9 cellular contexts compared by ENCODE assay signal in genomic region chr2:3959372-3959771, GRCh38.
DNase-seq lines count a peak whose midpoint lies in the region; ATAC-seq, FAIRE-seq and TF ChIP-seq lines count a peak whose summit lies in the region.
"Had no signal": no experiment of that assay in that cellular context is flagged by ENCODE, and none has a peak within 500 bp of the region (broad histone marks: within the 10 kb centered on the region; RNA-seq: fewer than 3 reads in every experiment).

No MANE protein-coding gene starts in this region.

- TF ChIP-seq POLR2A in A549 (IDR thresholded peaks at IDR 0.05; ENCODE audit: low read length) (no peak), HepG2 (IDR thresholded peaks at IDR 0.05; ENCODE audit: insufficient read depth in 1 of 2, low read depth in 2 of 2, low read length in 2 of 2) (no peak)

- CTCF ChIA-PET in A549 (lab: Yijun Ruan, JAX) = interaction anchor here (0.6 to 2.7 kb wide), 37 partner anchors 10 to 1696 kb away, joined by 3 to 18 read pairs (median 4); no protein-coding TSS in a partner anchor
- CTCF ChIA-PET in HepG2 (lab: Yijun Ruan, JAX; ENCODE audit: low intra/inter-chr PET ratio, low total read pairs) = interaction anchor here (1.2 to 1.9 kb wide), 3 partner anchors 95 to 1406 kb away, joined by 5 to 15 read pairs (median 14); no protein-coding TSS in a partner anchor

- peaks cover 3 to 17% of the 10 kb centered on the region in 2 experiments; a peak in 4 of 5 replicates for H3K27me3 ChIP-seq in HepG2 (ENCODE audit: control insufficient read depth in 1 of 2, insufficient read depth in 2 of 2, low read length in 2 of 2)

- H3K27ac ChIP-seq in A549 = no peak overlapping the region
- no peak overlapping the region for H3K27ac ChIP-seq in HepG2 (ENCODE audit: extremely low read length, insufficient read depth, low read length)

- no peak overlapping the region for H3K4me3 Mint-ChIP-seq in effector memory CD8-positive, alpha-beta T cell
- H3K4me3 Mint-ChIP-seq: stimulated activated naive CD8-positive, alpha-beta T cell treated with anti-CD3 and anti-CD28 coated beads, Interleukin-15, Interleukin-2, amounts not matched to agents 100 ng/mL and 50 ng/mL, for 24 hours had no signal

- DNase-seq in A549 (ENCODE audit: low read depth in 1 of 2, low spot score in 1 of 2) = peak; percentile 40 to 46
- DNase-seq in NCI-H1930 (lab: John Stamatoyannopoulos, UW) = peak; percentile 18 to 19
- peak; percentile 35 for DNase-seq in astrocyte of the spinal cord (ENCODE audit: low read depth, low spot score)
- DNase-seq in HepG2 (ENCODE audit: low spot score) = peak; percentile 31
- DNase-seq in effector memory CD8-positive, alpha-beta T cell = no peak
- DNase-seq in MV-4-11 (lab: John Stamatoyannopoulos, UW) = no peak
- DNase-seq in stimulated activated CD4-positive, alpha-beta T cell treated with anti-CD3 and anti-CD28 coated beads, Interleukin-12 subunit alpha, Interleukin-12 subunit beta, amount 100 ng/mL, for 4 hours = no peak

- FAIRE-seq in A549 (lab: Jason Lieb, UNC) = no peak
- FAIRE-seq in HepG2 (lab: Jason Lieb, UNC) = peak; percentile 86

- no peak for TF ChIP-seq EP300 in A549 (IDR thresholded peaks at IDR 0.05)
- no peak for TF ChIP-seq EP300 in HepG2 (IDR thresholded peaks at IDR 0.05; ENCODE audit: low read depth in 2 of 2, low read length in 2 of 2)
- no peak for TF ChIP-seq EP300 in HepG2 (CRISPR knock-in tag; IDR thresholded peaks at IDR 0.05; ENCODE audit: borderline replicate concordance)

- no peak overlapping the region for H3K4me3 ChIP-seq in A549
- no peak overlapping the region for H3K4me3 ChIP-seq in astrocyte of the spinal cord (ENCODE audit: low read depth, low read length)
- no peak overlapping the region for H3K4me3 ChIP-seq in HepG2 (replicated peaks in 1 of 3; ENCODE audit: insufficient read depth in 1 of 3, low read depth in 2 of 3, low read length in 3 of 3)

- intact Hi-C loops in HepG2 (cut with micrococcal nuclease; ENCODE audit: unreplicated experiment) = loop anchor here (1.0 to 5.0 kb wide), 2 partner anchors 151 to 758 kb away; no protein-coding TSS in a partner anchor

- H3K4me1 ChIP-seq in A549 (no peaks in the 10 kb centered on the region), HepG2 (ENCODE audit: insufficient read depth, low read length) (no peaks in the 10 kb centered on the region)

- H2AFZ ChIP-seq in HepG2 (ENCODE audit: low read length) = no peak overlapping the region

- no TSS peak for BruUV-seq in HepG2 (replicated peaks; lab: Mats Ljungman, UMichigan)

- TF ChIP-seq CTCF in A549 (IDR thresholded peaks at IDR 0.05) = peak; percentile 95
- peak; percentile 77 for TF ChIP-seq CTCF in GM12872 (IDR thresholded peaks at IDR 0.05; ENCODE audit: insufficient read depth, low read depth, low read length)
- TF ChIP-seq CTCF in astrocyte of the spinal cord (IDR thresholded peaks at IDR 0.05; ENCODE audit: low read depth, low read length) = peak; percentile 73
- TF ChIP-seq CTCF in HepG2 (CRISPR knock-in tag; IDR thresholded peaks at IDR 0.05) = peak; percentile 76

- no peak overlapping the region for H3K9ac ChIP-seq in HepG2 (ENCODE audit: insufficient read depth, low read depth, low read length)

- H3K4me2 ChIP-seq in A549 (no peak overlapping the region), HepG2 (ENCODE audit: low read depth, low read length) (no peak overlapping the region)

- no peaks in the 10 kb centered on the region for H3K27me3 Mint-ChIP-seq in effector memory CD8-positive, alpha-beta T cell
- H3K27me3 Mint-ChIP-seq: stimulated activated naive CD8-positive, alpha-beta T cell treated with anti-CD3 and anti-CD28 coated beads, Interleukin-15, Interleukin-2, amounts not matched to agents 100 ng/mL and 50 ng/mL, for 24 hours had no signal

- H3K36me3 Mint-ChIP-seq in effector memory CD8-positive, alpha-beta T cell (ENCODE audit: insufficient read depth) = no peaks in the 10 kb centered on the region

- ATAC-seq in A549 (peak; percentile 53 to 68; a peak in 4 of 6 replicates), HepG2 (peak; percentile 74)
- ATAC-seq in effector memory CD8-positive, alpha-beta T cell (replicated peaks) = no peak

- no peak overlapping the region for H3K27ac Mint-ChIP-seq in effector memory CD8-positive, alpha-beta T cell
- H3K27ac Mint-ChIP-seq: stimulated activated naive CD8-positive, alpha-beta T cell treated with anti-CD3 and anti-CD28 coated beads, Interleukin-15, Interleukin-2, amounts not matched to agents 100 ng/mL and 50 ng/mL, for 24 hours had no signal

- POLR2A ChIA-PET in A549 (lab: Yijun Ruan, JAX) (interaction anchor here (1.0 kb wide), 1 partner anchor 96 kb away, joined by 3 read pairs; no protein-coding TSS in a partner anchor), HepG2 (lab: Yijun Ruan, JAX) (no interaction called here)

- 0% methylated on average over 2 of the region's 2 CpGs for WGBS in A549 (ENCODE audit: missing lambda C conversion rate)
- WGBS in HepG2 (ENCODE audit: low lambda C conversion rate) = 0% methylated on average over 2 of the region's 2 CpGs

- no peaks in the 10 kb centered on the region for H3K36me3 ChIP-seq in HepG2 (replicated peaks in 1 of 2; ENCODE audit: control insufficient read depth in 1 of 2, insufficient read depth in 2 of 2, low read length in 2 of 2)

- TF ChIP-seq RAD21 in A549 (conservative IDR thresholded peaks at IDR 0.05 in 1 of 2, IDR thresholded peaks at IDR 0.05 in 1 of 2) (peak; percentile 91), HepG2 (CRISPR knock-in tag; IDR thresholded peaks at IDR 0.05) (peak; percentile 53)

- no peaks in the 10 kb centered on the region; the same call in 1 of the 2 replicates for H4K20me1 ChIP-seq in HepG2 (ENCODE audit: insufficient read depth, low read length)

- no peaks in the 10 kb centered on the region for H3K9me3 ChIP-seq in A549
- no peaks in the 10 kb centered on the region for H3K9me3 ChIP-seq in HepG2 (ENCODE audit: low read length)

- H3K4me1 Mint-ChIP-seq in effector memory CD8-positive, alpha-beta T cell (ENCODE audit: low read depth in 2 of 2) = no peaks in the 10 kb centered on the region

- no peaks in the 10 kb centered on the region for H3K79me2 ChIP-seq in HepG2 (ENCODE audit: insufficient read depth, low read length)

- in situ Hi-C loops in astrocyte of the spinal cord (cut with HindIII; ENCODE audit: low sequenced_read_pairs) = no loop called here
- in situ Hi-C loops in HepG2 (cut with HindIII; ENCODE audit: extremely low pct_ligation_motif_present, low pct_unique_long_range_greater_than_20kb) = loop anchor here (10.0 kb wide), 1 partner anchor 1405 kb away; no protein-coding TSS in a partner anchor

- no peaks in the 10 kb centered on the region for H3K9me3 Mint-ChIP-seq in effector memory CD8-positive, alpha-beta T cell
- H3K9me3 Mint-ChIP-seq: stimulated activated naive CD8-positive, alpha-beta T cell treated with anti-CD3 and anti-CD28 coated beads, Interleukin-15, Interleukin-2, amounts not matched to agents 100 ng/mL and 50 ng/mL, for 24 hours had no signal

TF ChIP-seq in A549, 52 proteins besides CTCF, POLR2A, EP300 and RAD21:
- no peak for TF ChIP-seq HEYL (CRISPR knock-in tag; IDR thresholded peaks at IDR 0.05)
- no peak for TF ChIP-seq BHLHE40 (IDR thresholded peaks at IDR 0.05; ENCODE audit: low read depth, low read length)
- no peak for TF ChIP-seq EHF (CRISPR knock-in tag; IDR thresholded peaks at IDR 0.05)
- TF ChIP-seq SMC3 (IDR thresholded peaks at IDR 0.05) = peak; percentile 82
- TF ChIP-seq PBX3 (IDR thresholded peaks at IDR 0.05) = no peak

TF ChIP-seq in HepG2, 621 proteins besides CTCF, POLR2A, EP300 and RAD21 (continues in another document):
- TF ChIP-seq, protein P1, sequence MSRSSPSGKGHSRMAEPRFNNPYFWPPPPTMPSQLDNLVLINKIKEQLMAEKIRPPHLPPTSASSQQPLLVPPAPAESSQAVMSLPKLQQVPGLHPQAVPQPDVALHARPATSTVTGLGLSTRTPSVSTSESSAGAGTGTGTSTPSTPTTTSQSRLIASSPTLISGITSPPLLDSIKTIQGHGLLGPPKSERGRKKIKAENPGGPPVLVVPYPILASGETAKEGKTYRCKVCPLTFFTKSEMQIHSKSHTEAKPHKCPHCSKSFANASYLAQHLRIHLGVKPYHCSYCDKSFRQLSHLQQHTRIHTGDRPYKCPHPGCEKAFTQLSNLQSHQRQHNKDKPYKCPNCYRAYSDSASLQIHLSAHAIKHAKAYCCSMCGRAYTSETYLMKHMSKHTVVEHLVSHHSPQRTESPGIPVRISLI (CRISPR knock-in tag; IDR thresholded peaks at IDR 0.05; ENCODE audit: borderline replicate concordance) = peak; percentile 99
- TF ChIP-seq PTBP1 (IDR thresholded peaks at IDR 0.05; ENCODE audit: low read depth, low read length, poor library complexity, severe bottlenecking) (peak; percentile 73), TAF15 (IDR thresholded peaks at IDR 0.05; ENCODE audit: low read depth, low read length, poor library complexity, severe bottlenecking) (no peak), ZNF75D (CRISPR knock-in tag; IDR thresholded peaks at IDR 0.05; ENCODE audit: borderline replicate concordance) (no peak), PPARG (CRISPR knock-in tag; conservative IDR thresholded peaks at IDR 0.05) (peak; percentile 75), ESRRA (CRISPR knock-in tag; IDR thresholded peaks at IDR 0.05; ENCODE audit: low read depth) (no peak), ZNF501 (CRISPR knock-in tag; IDR thresholded peaks at IDR 0.05) (no peak), STAG1 (CRISPR knock-in tag; IDR thresholded peaks at IDR 0.05) (peak; percentile 81), TFAP4 (IDR thresholded peaks at IDR 0.05; ENCODE audit: borderline replicate concordance, low read depth) (peak; percentile 75), RFXANK (CRISPR knock-in tag; IDR thresholded peaks at IDR 0.05) (no peak), SMC3 (IDR thresholded peaks at IDR 0.05; ENCODE audit: low read length) (peak; percentile 83), NPAS2 (CRISPR knock-in tag; IDR thresholded peaks at IDR 0.05; ENCODE audit: borderline replicate concordance) (no peak), NCOR1 (IDR thresholded peaks at IDR 0.05; ENCODE audit: borderline replicate concordance, low read length) (no peak), MLLT10 (CRISPR knock-in tag; IDR thresholded peaks at IDR 0.05) (no peak)
- TF ChIP-seq, protein P2, sequence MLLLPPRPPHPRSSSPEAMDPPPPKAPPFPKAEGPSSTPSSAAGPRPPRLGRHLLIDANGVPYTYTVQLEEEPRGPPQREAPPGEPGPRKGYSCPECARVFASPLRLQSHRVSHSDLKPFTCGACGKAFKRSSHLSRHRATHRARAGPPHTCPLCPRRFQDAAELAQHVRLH (CRISPR knock-in tag; IDR thresholded peaks at IDR 0.05; ENCODE audit: borderline replicate concordance, low read depth) = no peak

Comparison
In these comparisons a context has a peak if more than half of its experiments do, and no peak if none do; other contexts are left out.
1. DNase-seq: peak in A549 (2 of 2), NCI-H1930 (2 of 2), astrocyte of the spinal cord (single experiment) and HepG2 (single experiment); none in effector memory CD8-positive, alpha-beta T cell (0 of 3), MV-4-11 (single experiment) and stimulated activated CD4-positive, alpha-beta T cell treated with anti-CD3 and anti-CD28 coated beads, Interleukin-12 subunit alpha, Interleukin-12 subunit beta, amount 100 ng/mL, for 4 hours (single experiment).
2. Of the 38 proteins assayed by ChIP-seq in both HepG2 and A549: peak only in HepG2: none; only in A549: none; in both: CTCF, RAD21 and SMC3; in neither: 35.
3. Peak in every context shown above with its lines, with median percentiles within 50 percentile points of each other: CTCF ChIP-seq.